Comparison of ENCODE assay signal across 29 cellular contexts in the genomic region with DNA sequence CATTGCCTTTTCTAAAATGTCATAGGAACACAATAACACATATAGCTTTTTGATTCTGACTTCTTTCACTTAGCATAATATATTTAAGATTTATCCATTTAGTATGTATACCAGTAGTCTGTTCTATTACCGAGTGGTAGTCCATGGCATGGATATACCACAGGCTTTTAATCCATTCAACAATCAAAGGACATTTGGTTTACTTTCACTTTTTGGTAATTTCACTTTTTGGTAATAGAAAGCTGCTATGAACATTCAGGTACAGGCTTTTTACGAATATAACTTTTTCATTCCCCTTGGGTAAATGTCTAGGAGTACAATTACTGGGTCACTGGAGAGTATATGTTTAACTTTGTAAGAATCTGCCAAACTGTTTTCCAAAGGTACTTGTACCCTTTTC.
A peak's percentile ranks its signal among the peaks of the same experiment; 100 is the strongest.
DNase-seq lines count a peak whose midpoint lies in the region; ATAC-seq and TF ChIP-seq lines count a peak whose summit lies in the region.
"Had no signal": no experiment of that assay in that cellular context is flagged by ENCODE, and none has a peak within 500 bp of the region (broad histone marks: within the 10 kb centered on the region; RNA-seq: fewer than 3 reads in every experiment).

No MANE protein-coding gene starts in this region.

- DNase-seq in SK-N-SH, result no peak
- no peak for DNase-seq in left lung
- DNase-seq: 8988T; ACHN; AML-193; BE2C; C1 segment of cervical spinal cord; Caco-2; Calu3; CD4-positive, alpha-beta memory T cell; CD4-positive, alpha-beta T cell; CD4-positive, CD25-positive, alpha-beta regulatory T cell; CD8-positive, alpha-beta memory T cell; CD8-positive, alpha-beta T cell; COR-L47; DMS 273 treated with DMSO at 0.1 percent for 48 hours; DMS153; DMS53; DMS79; DMS79 treated with DMSO at 0.1 percent for 48 hours; DND-41; EL had no signal

- WGBS in SK-N-SH (ENCODE audit: low lambda C conversion rate), result 28% methylated on average over 2 of the region's 2 CpGs

- H3K9me3 ChIP-seq in SK-N-SH (no peaks in the 10 kb centered on the region), HEK293 (ENCODE audit: control insufficient read depth, insufficient read depth, low read depth, low read length) (no peaks in the 10 kb centered on the region), left lung (peaks cover 0 to 6% of the 10 kb centered on the region in 2 donors)
- H3K9me3 ChIP-seq: A549, BE2C, Caco-2 had no signal

- no peaks in the 10 kb centered on the region for H3K79me2 ChIP-seq in SK-N-SH (ENCODE audit: insufficient read depth)

- intact Hi-C loops in left lung (cut with DNase I), result no loop called here

- TF ChIP-seq CTCF in SK-N-SH (IDR thresholded peaks at IDR 0.05) (no peak), HEK293 (tag by site-specific recombination; IDR thresholded peaks at IDR 0.05) (no peak), left lung (IDR thresholded peaks at IDR 0.05) (no peak)

- no peak overlapping the region for H3K27ac ChIP-seq in SK-N-SH (ENCODE audit: low read depth in 2 of 2, low read length in 1 of 2)
- H3K27ac ChIP-seq in HEK293 (ENCODE audit: extremely low read depth, low read depth, low read length), result no peak overlapping the region
- H3K27ac ChIP-seq in left lung, result no peak overlapping the region
- H3K27ac ChIP-seq: 22Rv1; A549; BLaER1; BLaER1 treated with 17β-estradiol and CSF1 and Interleukin-3, amounts not matched to agents 10 nM and 100 nM; C4-2B had no signal

- no peaks in the 10 kb centered on the region for H3F3A ChIP-seq in SK-N-SH (replicated peaks; ENCODE audit: insufficient read depth)

- no peak for TF ChIP-seq RAD21 in SK-N-SH (IDR thresholded peaks at IDR 0.05; ENCODE audit: low read length)

- H3K27me3 ChIP-seq in SK-N-SH (ENCODE audit: insufficient read depth), result no peaks in the 10 kb centered on the region
- no peaks in the 10 kb centered on the region for H3K27me3 ChIP-seq in left lung
- H3K27me3 ChIP-seq: BE2C; BLaER1; BLaER1 treated with 17β-estradiol and CSF1 and Interleukin-3, amounts not matched to agents 10 nM and 100 nM had no signal

- H3K4me1 ChIP-seq in SK-N-SH (ENCODE audit: control insufficient read depth in 1 of 2, insufficient read depth in 2 of 2, low read depth in 1 of 2, low read length in 1 of 2) (no peaks in the 10 kb centered on the region), HEK293 (ENCODE audit: control insufficient read depth, insufficient read depth, low read length) (no peaks in the 10 kb centered on the region), left lung (no peaks in the 10 kb centered on the region)
- H3K4me1 ChIP-seq: BE2C; BLaER1; BLaER1 treated with 17β-estradiol and CSF1 and Interleukin-3, amounts not matched to agents 10 nM and 100 nM; Caco-2 had no signal

- POLR2A ChIA-PET in SK-N-SH (lab: Yijun Ruan, JAX) (no interaction called here), HEK293 (lab: Yijun Ruan, JAX) (no interaction called here)

- no peaks in the 10 kb centered on the region for H3K9me2 ChIP-seq in SK-N-SH

- no peaks in the 10 kb centered on the region for H3K36me3 ChIP-seq in SK-N-SH (replicated peaks in 1 of 2; ENCODE audit: control insufficient read depth in 1 of 2, insufficient read depth in 2 of 2, low read length in 1 of 2)
- no peaks in the 10 kb centered on the region for H3K36me3 ChIP-seq in HEK293 (ENCODE audit: control insufficient read depth in 2 of 2, insufficient read depth in 1 of 2, low read length in 2 of 2)
- H3K36me3 ChIP-seq in left lung, result no peaks in the 10 kb centered on the region
- H3K36me3 ChIP-seq: BE2C; BLaER1; BLaER1 treated with 17β-estradiol and CSF1 and Interleukin-3, amounts not matched to agents 10 nM and 100 nM had no signal

- no peak overlapping the region for H2AFZ ChIP-seq in SK-N-SH (ENCODE audit: low read depth)

- CTCF ChIA-PET in SK-N-SH (lab: Yijun Ruan, JAX) (interaction anchor here (0.6 kb wide), 1 partner anchor 35 kb away, joined by 3 read pairs; no protein-coding TSS in a partner anchor), HEK293 (lab: Yijun Ruan, JAX) (interaction anchor here (1.5 kb wide), 1 partner anchor 208 kb away, joined by 4 read pairs; no protein-coding TSS in a partner anchor)

- H3K4me3 ChIP-seq in SK-N-SH (ENCODE audit: low read depth in 2 of 2, low read length in 1 of 2) (no peak overlapping the region), HEK293 (ENCODE audit: low read depth, low read length) (no peak overlapping the region), left lung (no peak overlapping the region)
- H3K4me3 ChIP-seq: A549; BLaER1; BLaER1 treated with 17β-estradiol and CSF1 and Interleukin-3, amounts not matched to agents 10 nM and 100 nM had no signal

- no peak for ATAC-seq in SK-N-SH treated with all-trans-retinoic acid at 6 μM for 48 hours
- no peak for ATAC-seq in left lung
- ATAC-seq: A549; CD8-positive, alpha-beta T cell had no signal

- TF ChIP-seq EP300 in SK-N-SH (IDR thresholded peaks at IDR 0.05; ENCODE audit: borderline replicate concordance in 1 of 2, low read depth in 1 of 2, low read length in 1 of 2), result no peak

- H4K20me1 ChIP-seq in SK-N-SH (ENCODE audit: insufficient read depth), result no peaks in the 10 kb centered on the region
- H4K20me1 ChIP-seq: BLaER1; BLaER1 treated with 17β-estradiol and CSF1 and Interleukin-3, amounts not matched to agents 10 nM and 100 nM had no signal

- no peak overlapping the region for H3K9ac ChIP-seq in SK-N-SH
- H3K9ac ChIP-seq: BLaER1; BLaER1 treated with 17β-estradiol and CSF1 and Interleukin-3, amounts not matched to agents 10 nM and 100 nM had no signal

- H3K4me2 ChIP-seq in SK-N-SH, result no peak overlapping the region
- H3K4me2 ChIP-seq: A549; BLaER1; BLaER1 treated with 17β-estradiol and CSF1 and Interleukin-3, amounts not matched to agents 10 nM and 100 nM had no signal

TF ChIP-seq in SK-N-SH treated with all-trans-retinoic acid at 6 μM for 48 hours, 23 proteins besides CTCF, POLR2A, EP300 and RAD21:
- TF ChIP-seq ZNF8 (CRISPR knock-in tag; IDR thresholded peaks at IDR 0.05) (peak; percentile 76), ESRRG (CRISPR knock-in tag; IDR thresholded peaks at IDR 0.05) (no peak), CSRNP3 (CRISPR knock-in tag; IDR thresholded peaks at IDR 0.05) (no peak), ZFP3 (CRISPR knock-in tag; IDR thresholded peaks at IDR 0.05) (no peak)

TF ChIP-seq in SK-N-SH, 30 proteins besides CTCF, POLR2A, EP300 and RAD21:
- TF ChIP-seq GATA2 (CRISPR knock-in tag; IDR thresholded peaks at IDR 0.05) (no peak), USF1 (IDR thresholded peaks at IDR 0.05; ENCODE audit: borderline replicate concordance, low read depth) (no peak), EZH2phosphoT487 (IDR thresholded peaks at IDR 0.05; ENCODE audit: borderline replicate concordance, low read depth) (no peak), RCOR1 (IDR thresholded peaks at IDR 0.05; ENCODE audit: low read length) (no peak)

TF ChIP-seq in HEK293, 187 proteins besides CTCF, POLR2A, EP300 and RAD21 (continues in another document):
- TF ChIP-seq ZFP41 (tag by site-specific recombination; IDR thresholded peaks at IDR 0.05; ENCODE audit: borderline replicate concordance) (no peak), ZNF148 (tag by site-specific recombination; IDR thresholded peaks at IDR 0.05; ENCODE audit: borderline replicate concordance) (no peak), PRDM6 (tag by site-specific recombination; IDR thresholded peaks at IDR 0.05) (no peak), PRDM1 (tag by site-specific recombination; IDR thresholded peaks at IDR 0.05) (peak; percentile 71), ZNF394 (tag by site-specific recombination; IDR thresholded peaks at IDR 0.05; ENCODE audit: borderline replicate concordance) (no peak)
- TF ChIP-seq, protein P1, sequence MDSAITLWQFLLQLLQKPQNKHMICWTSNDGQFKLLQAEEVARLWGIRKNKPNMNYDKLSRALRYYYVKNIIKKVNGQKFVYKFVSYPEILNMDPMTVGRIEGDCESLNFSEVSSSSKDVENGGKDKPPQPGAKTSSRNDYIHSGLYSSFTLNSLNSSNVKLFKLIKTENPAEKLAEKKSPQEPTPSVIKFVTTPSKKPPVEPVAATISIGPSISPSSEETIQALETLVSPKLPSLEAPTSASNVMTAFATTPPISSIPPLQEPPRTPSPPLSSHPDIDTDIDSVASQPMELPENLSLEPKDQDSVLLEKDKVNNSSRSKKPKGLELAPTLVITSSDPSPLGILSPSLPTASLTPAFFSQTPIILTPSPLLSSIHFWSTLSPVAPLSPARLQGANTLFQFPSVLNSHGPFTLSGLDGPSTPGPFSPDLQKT (IDR thresholded peaks at IDR 0.05; ENCODE audit: borderline replicate concordance, low read depth, low read length), result no peak
